In genomic region chr2:72859831-72860262, GRCh38 we compare ENCODE assay signal across 8 cellular contexts. TPM values are rescaled to one million over a fixed set of nuclear protein-coding genes. Genes with fewer than 3 reads are reported as not detected.
DNase-seq lines count a peak whose midpoint lies in the region; ATAC-seq and TF ChIP-seq lines count a peak whose summit lies in the region.

No MANE protein-coding gene starts in this region.

- H3K4me1 Mint-ChIP-seq in mesothelial cell of epicardium, result peaks cover 14% of the 10 kb centered on the region

- DNase-seq in SKM-1 (lab: John Stamatoyannopoulos, UW; ENCODE audit: unreplicated experiment), result peak; percentile 8
- DNase-seq in SKM-1 treated with dmso at 0.1 percent for 144 hours (lab: John Stamatoyannopoulos, UW; ENCODE audit: unreplicated experiment), result no peak
- peak; percentile 84 for DNase-seq in NCI-H345 (lab: John Stamatoyannopoulos, UW)
- DNase-seq in activated CD4-positive, alpha-beta T cell treated with anti-CD3 and anti-CD28 coated beads, Interleukin-2, amount 50 U/mL, for 24 hours (ENCODE audit: low read depth in 1 of 2, low spot score in 1 of 2), result peak; percentile 11 to 51
- DNase-seq in ecto neural progenitor cell (ENCODE audit: low spot score), result peak; percentile 60
- DNase-seq in mesothelial cell of epicardium (ENCODE audit: low spot score in 2 of 2, unreplicated experiment in 2 of 2), result peak in 1 of 2 experiments; percentile 74
- peak; percentile 19 to 24 for DNase-seq in stimulated activated CD8-positive, alpha-beta memory T cell treated with anti-CD3 and anti-CD28 coated beads, Interleukin-7, amount 100 ng/mL, for 4 hours (ENCODE audit: low read depth in 2 of 2)

- no peaks in the 10 kb centered on the region for H3K9me3 Mint-ChIP-seq in mesothelial cell of epicardium

- no peaks in the 10 kb centered on the region for H3K36me3 Mint-ChIP-seq in mesothelial cell of epicardium

- no peak overlapping the region for H3K27ac Mint-ChIP-seq in mesothelial cell of epicardium

- ATAC-seq in HG03066 (IDR thresholded peaks at IDR 0.05; ENCODE audit: low read depth, unreplicated experiment), result peak; percentile 57

- peaks cover 8% of the 10 kb centered on the region for H3K27me3 Mint-ChIP-seq in mesothelial cell of epicardium (ENCODE audit: low read depth)

- peak; percentile 56 for TF ChIP-seq CTCF in mesothelial cell of epicardium (IDR thresholded peaks at IDR 0.05; ENCODE audit: unreplicated experiment)

- no peak overlapping the region for H3K4me3 Mint-ChIP-seq in mesothelial cell of epicardium

RNA-seq across cellular contexts. Expression of gene SPR, which starts 27.4 kb away (rescaled TPM):
- total RNA-seq in mesothelial cell of epicardium, result 11.4 to 13.8 TPM (median 12.5 TPM) in 3 replicates

RNA-seq across cellular contexts. Expression of gene EXOC6B, which starts 34.0 kb away (rescaled TPM):
- total RNA-seq in mesothelial cell of epicardium, result 99.7 to 105 TPM (median 104 TPM) in 3 replicates

RNA-seq across cellular contexts. Expression of gene EMX1, which starts 57.5 kb away (rescaled TPM):
- total RNA-seq in mesothelial cell of epicardium, result 0.09 TPM in 2 of 3 replicates, not detected in the other
